2 cellular contexts compared by ENCODE assay signal in the genomic region with DNA sequence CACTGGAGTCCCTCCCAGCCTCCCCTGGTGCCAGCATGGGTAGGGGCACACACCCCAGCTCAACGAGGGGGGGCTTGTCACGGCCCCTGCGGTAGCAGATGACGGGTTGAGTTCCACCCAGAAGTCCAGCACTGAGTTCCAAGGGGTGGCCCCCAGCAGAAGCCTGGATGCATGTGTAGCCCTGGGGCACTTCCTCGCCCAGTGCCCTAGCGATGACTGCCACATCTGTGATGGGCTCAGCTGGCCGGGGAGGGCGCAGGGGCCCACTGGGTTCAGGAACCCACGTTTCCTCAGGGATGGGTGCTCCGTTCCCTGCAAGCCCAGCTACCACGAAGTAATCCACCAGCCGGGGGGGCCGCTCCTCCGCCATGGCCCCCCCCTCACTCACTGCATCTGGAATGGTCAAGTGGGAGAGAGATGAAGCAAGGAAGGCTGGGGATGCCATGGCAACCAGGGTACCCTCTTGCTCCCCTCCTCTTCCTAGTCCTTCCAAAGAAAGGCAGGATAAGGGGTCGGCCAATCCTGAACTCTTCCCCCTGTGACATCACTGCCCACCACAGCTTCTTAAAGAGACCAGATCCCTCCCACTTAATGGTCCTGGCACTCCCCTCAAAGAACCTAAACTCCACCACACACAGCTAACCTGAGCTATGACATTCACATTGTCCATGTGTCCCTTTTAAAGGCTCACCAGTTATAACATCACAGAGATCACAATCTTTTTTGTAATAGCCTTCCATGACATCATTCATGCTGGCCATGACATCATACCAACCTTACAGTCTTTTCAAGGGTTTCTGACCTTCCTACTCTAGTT.
TF ChIP-seq lines count a peak whose summit lies in the region.

No MANE protein-coding gene starts in this region.

TF ChIP-seq in IMR-90, 13 proteins besides CTCF, POLR2A, EP300 and RAD21:
- no peak for TF ChIP-seq CEBPB (IDR thresholded peaks at IDR 0.05; ENCODE audit: low read depth, low read length)

TF ChIP-seq in GM12878, 131 proteins besides CTCF, POLR2A, EP300 and RAD21:
- TF ChIP-seq PAX5 (IDR thresholded peaks at IDR 0.05; ENCODE audit: borderline replicate concordance, low read depth, low read length) (no peak), SMAD1 (IDR thresholded peaks at IDR 0.05; ENCODE audit: low read depth, partially characterized antibody) (no peak), POLR2AphosphoS5 (IDR thresholded peaks at IDR 0.05; ENCODE audit: low read length) (peak; percentile 18; the same call in 1 of the 2 replicates), CREM (IDR thresholded peaks at IDR 0.05; ENCODE audit: low read depth) (peak; percentile 90), CREB1 (IDR thresholded peaks at IDR 0.05; ENCODE audit: low read depth) (peak; percentile 96), ATF7 (IDR thresholded peaks at IDR 0.05; ENCODE audit: low read depth) (peak; percentile 96), BACH1 (IDR thresholded peaks at IDR 0.05; ENCODE audit: borderline replicate concordance) (no peak), NFIC (IDR thresholded peaks at IDR 0.05; ENCODE audit: low read depth, low read length) (no peak)
- TF ChIP-seq, protein P1, sequence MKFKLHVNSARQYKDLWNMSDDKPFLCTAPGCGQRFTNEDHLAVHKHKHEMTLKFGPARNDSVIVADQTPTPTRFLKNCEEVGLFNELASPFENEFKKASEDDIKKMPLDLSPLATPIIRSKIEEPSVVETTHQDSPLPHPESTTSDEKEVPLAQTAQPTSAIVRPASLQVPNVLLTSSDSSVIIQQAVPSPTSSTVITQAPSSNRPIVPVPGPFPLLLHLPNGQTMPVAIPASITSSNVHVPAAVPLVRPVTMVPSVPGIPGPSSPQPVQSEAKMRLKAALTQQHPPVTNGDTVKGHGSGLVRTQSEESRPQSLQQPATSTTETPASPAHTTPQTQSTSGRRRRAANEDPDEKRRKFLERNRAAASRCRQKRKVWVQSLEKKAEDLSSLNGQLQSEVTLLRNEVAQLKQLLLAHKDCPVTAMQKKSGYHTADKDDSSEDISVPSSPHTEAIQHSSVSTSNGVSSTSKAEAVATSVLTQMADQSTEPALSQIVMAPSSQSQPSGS (IDR thresholded peaks at IDR 0.05; ENCODE audit: low read length), result peak; percentile 69; the same call in 1 of the 2 replicates
- TF ChIP-seq, protein P2, sequence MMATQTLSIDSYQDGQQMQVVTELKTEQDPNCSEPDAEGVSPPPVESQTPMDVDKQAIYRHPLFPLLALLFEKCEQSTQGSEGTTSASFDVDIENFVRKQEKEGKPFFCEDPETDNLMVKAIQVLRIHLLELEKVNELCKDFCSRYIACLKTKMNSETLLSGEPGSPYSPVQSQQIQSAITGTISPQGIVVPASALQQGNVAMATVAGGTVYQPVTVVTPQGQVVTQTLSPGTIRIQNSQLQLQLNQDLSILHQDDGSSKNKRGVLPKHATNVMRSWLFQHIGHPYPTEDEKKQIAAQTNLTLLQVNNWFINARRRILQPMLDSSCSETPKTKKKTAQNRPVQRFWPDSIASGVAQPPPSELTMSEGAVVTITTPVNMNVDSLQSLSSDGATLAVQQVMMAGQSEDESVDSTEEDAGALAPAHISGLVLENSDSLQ (IDR thresholded peaks at IDR 0.05), result 0 out of 2 replicates have a peak, but pooled peaks have one; percentile 10
